Comparison of ENCODE assay signal across 10 cellular contexts in the genomic region with DNA sequence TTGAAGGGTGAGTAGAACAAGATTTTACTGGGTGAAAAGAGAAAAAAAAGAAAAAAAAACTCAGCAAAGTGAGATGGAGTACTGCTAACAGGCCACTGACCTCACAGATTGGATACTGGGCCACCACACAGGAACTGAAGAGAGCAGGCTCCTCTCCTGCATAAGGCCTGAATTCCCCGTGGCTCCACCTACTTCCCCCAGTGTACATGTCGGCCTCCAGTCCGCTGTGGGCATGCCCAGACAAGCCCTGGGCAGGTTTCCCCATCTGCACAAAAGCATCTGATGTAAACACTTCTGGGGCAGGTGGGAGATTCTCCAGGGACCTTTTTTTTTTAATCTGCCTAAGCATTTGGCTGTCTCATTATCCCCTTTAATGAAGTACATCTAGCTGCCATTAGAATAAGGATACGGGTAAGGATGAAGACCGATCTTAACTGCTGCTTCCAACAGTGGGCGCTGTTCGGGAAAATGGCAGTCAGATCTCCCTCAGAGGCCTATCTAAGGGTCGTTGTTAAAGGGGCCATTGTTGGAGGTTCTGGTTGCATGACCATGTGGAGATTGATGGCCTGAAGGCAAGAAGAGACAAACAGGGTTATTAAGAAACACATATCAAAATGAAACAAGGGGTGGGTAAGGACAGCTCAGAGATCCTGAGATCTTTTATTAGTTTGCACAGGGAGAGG. TPM values are rescaled to one million over a fixed set of nuclear protein-coding genes. Genes with fewer than 3 reads are reported as not detected.
DNase-seq lines count a peak whose midpoint lies in the region; ATAC-seq and TF ChIP-seq lines count a peak whose summit lies in the region.
"Had no signal": no experiment of that assay in that cellular context is flagged by ENCODE, and none has a peak within 500 bp of the region (broad histone marks: within the 10 kb centered on the region; RNA-seq: fewer than 3 reads in every experiment).

No MANE protein-coding gene starts in this region.

- peak overlapping the region; percentile 17 for H3K27ac Mint-ChIP-seq in activated naive CD4-positive, alpha-beta T cell treated with anti-CD3 and anti-CD28 coated beads, Interleukin-2, amount 10 ng/mL, durations not matched to agents 7 days and 5 days
- H3K27ac Mint-ChIP-seq in type B pancreatic cell: peak overlapping the region; percentile 43
- H3K27ac Mint-ChIP-seq: CD4-positive, alpha-beta T cell had no signal

- CTCF ChIA-PET in activated naive CD4-positive, alpha-beta T cell treated with anti-CD3 and anti-CD28 coated beads, Interleukin-2, amount 10 ng/mL, durations not matched to agents 7 days and 5 days (lab: Charles Lee): no interaction called here

- peaks cover 4% of the 10 kb centered on the region for H3K36me3 Mint-ChIP-seq in activated naive CD4-positive, alpha-beta T cell treated with anti-CD3 and anti-CD28 coated beads, Interleukin-2, amount 10 ng/mL, durations not matched to agents 7 days and 5 days
- H3K36me3 Mint-ChIP-seq in type B pancreatic cell: no peaks in the 10 kb centered on the region

- TF ChIP-seq CTCF in type B pancreatic cell (conservative IDR thresholded peaks at IDR 0.05): peak; percentile 28

- DNase-seq in activated naive CD4-positive, alpha-beta T cell treated with anti-CD3 and anti-CD28 coated beads, Interleukin-2, amount 10 ng/mL, durations not matched to agents 7 days and 5 days: peak; percentile 30
- DNase-seq in activated naive CD4-positive, alpha-beta T cell treated with anti-CD3 and anti-CD28 coated beads, Interleukin-2, amount 50 U/mL, for 16 hours: no peak
- DNase-seq in MV-4-11 (lab: John Stamatoyannopoulos, UW) (peak; percentile 66), UCSD-AML1 (lab: John Stamatoyannopoulos, UW; ENCODE audit: unreplicated experiment) (peak; percentile 31), type B pancreatic cell (ENCODE audit: extremely low spot score, unreplicated experiment) (no peak), globus pallidus (ENCODE audit: low spot score) (no peak), NCI-H446 (lab: John Stamatoyannopoulos, UW) (no peak)
- DNase-seq: activated naive CD4-positive, alpha-beta T cell; CD4-positive, alpha-beta T cell had no signal

- ATAC-seq in HG02884 (IDR thresholded peaks at IDR 0.05; ENCODE audit: unreplicated experiment): no peak

- no peak overlapping the region for H3K4me3 Mint-ChIP-seq in activated naive CD4-positive, alpha-beta T cell treated with anti-CD3 and anti-CD28 coated beads, Interleukin-2, amount 10 ng/mL, durations not matched to agents 7 days and 5 days
- no peak overlapping the region for H3K4me3 Mint-ChIP-seq in type B pancreatic cell
- H3K4me3 Mint-ChIP-seq: CD4-positive, alpha-beta T cell had no signal

- no peaks in the 10 kb centered on the region for H3K27me3 Mint-ChIP-seq in activated naive CD4-positive, alpha-beta T cell treated with anti-CD3 and anti-CD28 coated beads, Interleukin-2, amount 10 ng/mL, durations not matched to agents 7 days and 5 days
- H3K27me3 Mint-ChIP-seq in type B pancreatic cell: no peaks in the 10 kb centered on the region

- peaks cover 28% of the 10 kb centered on the region for H3K9me3 Mint-ChIP-seq in activated naive CD4-positive, alpha-beta T cell treated with anti-CD3 and anti-CD28 coated beads, Interleukin-2, amount 10 ng/mL, durations not matched to agents 7 days and 5 days
- peaks cover 7% of the 10 kb centered on the region for H3K9me3 Mint-ChIP-seq in type B pancreatic cell

- peaks cover 7% of the 10 kb centered on the region for H3K4me1 Mint-ChIP-seq in activated naive CD4-positive, alpha-beta T cell treated with anti-CD3 and anti-CD28 coated beads, Interleukin-2, amount 10 ng/mL, durations not matched to agents 7 days and 5 days
- H3K4me1 Mint-ChIP-seq in type B pancreatic cell (ENCODE audit: unreplicated experiment): no peaks in the 10 kb centered on the region

RNA-seq across cellular contexts. Expression of gene MS4A13, which starts 48.5 kb away (rescaled TPM):
- not detected in 2 replicates for total RNA-seq in type B pancreatic cell (ENCODE audit: low replicate concordance)
- total RNA-seq: CD4-positive, alpha-beta T cell had no signal

Comparison
In these comparisons a context has a peak if more than half of its experiments do, and no peak if none do; other contexts are left out.
1. DNase-seq: peak in activated naive CD4-positive, alpha-beta T cell treated with anti-CD3 and anti-CD28 coated beads, Interleukin-2, amount 10 ng/mL, durations not matched to agents 7 days and 5 days (single experiment), MV-4-11 (single experiment) and UCSD-AML1 (single experiment); none in activated naive CD4-positive, alpha-beta T cell treated with anti-CD3 and anti-CD28 coated beads, Interleukin-2, amount 50 U/mL, for 16 hours (single experiment), type B pancreatic cell (single experiment), globus pallidus (single experiment) and NCI-H446 (0 of 2).